In genomic region chr12:53097207-53097563, GRCh38 we compare ENCODE assay signal across 8 cellular contexts. TPM values are rescaled to one million over a fixed set of nuclear protein-coding genes. Genes with fewer than 3 reads are reported as not detected.
DNase-seq lines count a peak whose midpoint lies in the region; ATAC-seq and TF ChIP-seq lines count a peak whose summit lies in the region.

No MANE protein-coding gene starts in this region.

- peak overlapping the region; percentile 45; the same call in 1 of the 2 replicates for H3K27ac ChIP-seq in VCaP
- peak overlapping the region; percentile 71 to 86 for H3K27ac ChIP-seq in prostate gland

- H3K27me3 ChIP-seq in prostate gland (replicated peaks; ENCODE audit: insufficient read depth) = no peaks in the 10 kb centered on the region

- peak; percentile 32 for DNase-seq in NCI-H2171 treated with DMSO at 0.1 percent for 48 hours (lab: John Stamatoyannopoulos, UW)
- DNase-seq in NCI-H2171 (lab: John Stamatoyannopoulos, UW) = no peak
- peak; percentile 31 for DNase-seq in glomerular visceral epithelial cell (ENCODE audit: extremely low spot score)
- DNase-seq in prostate gland (ENCODE audit: low spot score) = no peak
- no peak for DNase-seq in D341Med (ENCODE audit: low spot score)
- DNase-seq in stimulated activated CD4-positive, alpha-beta T cell treated with anti-CD3 and anti-CD28 coated beads, Interleukin-15, amount 100 ng/mL, for 24 hours = no peak

- TF ChIP-seq CTCF in VCaP (conservative IDR thresholded peaks at IDR 0.05) (no peak), prostate gland (IDR thresholded peaks at IDR 0.05) (no peak)

- no peaks in the 10 kb centered on the region for H3K9me3 ChIP-seq in prostate gland

- peak overlapping the region; percentile 44 to 48 for H3K4me3 ChIP-seq in prostate gland

- no peaks in the 10 kb centered on the region for H3K36me3 ChIP-seq in prostate gland

- no peak for TF ChIP-seq POLR2A in prostate gland (IDR thresholded peaks at IDR 0.05)

- WGBS in prostate gland = 1% methylated on average over 9 of the region's 9 CpGs

- peaks cover 5% of the 10 kb centered on the region for H3K4me1 ChIP-seq in prostate gland (replicated peaks)

- ATAC-seq in HG03159 (IDR thresholded peaks at IDR 0.05; ENCODE audit: unreplicated experiment) = no peak

- intact Hi-C loops in prostate gland (cut with DNase I) = loop anchor here (5.0 kb wide), 1 partner anchor 60 kb away; no protein-coding TSS in a partner anchor

RNA-seq across cellular contexts. Expression of gene IGFBP6, which starts 0.3 kb away (rescaled TPM):
- total RNA-seq in prostate gland = 100 to 1,000 TPM; 189 to 532 TPM

RNA-seq across cellular contexts. Expression of gene SOAT2, which starts 6.1 kb away (rescaled TPM):
- under 1 TPM; 0.14 to 0.28 TPM for total RNA-seq in prostate gland

RNA-seq across cellular contexts. Expression of gene SPRYD3, which starts 18.0 kb away (rescaled TPM):
- total RNA-seq in prostate gland = 10 to 100 TPM; 38.7 to 54.4 TPM

RNA-seq across cellular contexts. Expression of gene TNS2, which starts 47.3 kb away (rescaled TPM):
- 100 to 1,000 TPM in 1 of 2 donors, 10 to 100 TPM in 1; 66.5 to 180 TPM for total RNA-seq in prostate gland

Comparison
In these comparisons a context has a peak if more than half of its experiments do, and no peak if none do; other contexts are left out.
1. DNase-seq: peak in NCI-H2171 treated with DMSO at 0.1 percent for 48 hours (single experiment) and glomerular visceral epithelial cell (single experiment); none in NCI-H2171 (single experiment), prostate gland (single experiment), D341Med (single experiment) and stimulated activated CD4-positive, alpha-beta T cell treated with anti-CD3 and anti-CD28 coated beads, Interleukin-15, amount 100 ng/mL, for 24 hours (single experiment).